In genomic region chr17:34706029-34706428, GRCh38 we compare ENCODE assay signal across 11 cellular contexts.
DNase-seq lines count a peak whose midpoint lies in the region; ATAC-seq and TF ChIP-seq lines count a peak whose summit lies in the region.
"Had no signal": no experiment of that assay in that cellular context is flagged by ENCODE, and none has a peak within 500 bp of the region (broad histone marks: within the 10 kb centered on the region; RNA-seq: fewer than 3 reads in every experiment).

No MANE protein-coding gene starts in this region.

- peak; percentile 33 for DNase-seq in stimulated activated naive CD8-positive, alpha-beta T cell treated with anti-CD3 and anti-CD28 coated beads, Interleukin-15, Interleukin-2, amounts not matched to agents 100 U/mL and 50 U/mL, for 24 hours
- DNase-seq in stimulated activated naive CD8-positive, alpha-beta T cell treated with anti-CD3 and anti-CD28 coated beads, Interleukin-15, amount 100 ng/mL, for 72 hours: no peak
- DNase-seq in foreskin fibroblast (peak; percentile 7 to 32), NCI-H187 treated with DMSO at 0.1 percent for 48 hours (lab: John Stamatoyannopoulos, UW) (no peak)

- no peak overlapping the region for H3K27ac Mint-ChIP-seq in stimulated activated naive CD8-positive, alpha-beta T cell treated with anti-CD3 and anti-CD28 coated beads, Interleukin-15, amount 100 ng/mL, for 72 hours
- H3K27ac Mint-ChIP-seq: activated T-cell treated with anti-CD3 and anti-CD28 coated beads, Interleukin-2, amount 50 U/mL, for 72 hours; CD8-positive, alpha-beta T cell had no signal

- no peak for ATAC-seq in stimulated activated naive CD8-positive, alpha-beta T cell treated with anti-CD3 and anti-CD28 coated beads, Interleukin-15, Interleukin-2, amounts not matched to agents 100 U/mL and 50 U/mL, for 24 hours
- no peak for ATAC-seq in stimulated activated naive CD8-positive, alpha-beta T cell treated with anti-CD3 and anti-CD28 coated beads, Interleukin-15, amount 100 ng/mL, for 72 hours
- ATAC-seq in SK-N-SH treated with all-trans-retinoic acid at 6 μM for 48 hours (no peak), GM18870 (IDR thresholded peaks at IDR 0.05; ENCODE audit: unreplicated experiment) (no peak), GM18867 (IDR thresholded peaks at IDR 0.05; ENCODE audit: unreplicated experiment) (no peak), HG03139 (IDR thresholded peaks at IDR 0.05; ENCODE audit: unreplicated experiment) (no peak)
- ATAC-seq: activated T-cell treated with anti-CD3 and anti-CD28 coated beads, Interleukin-2, amount 50 U/mL, for 72 hours; CD8-positive, alpha-beta T cell had no signal

- no peaks in the 10 kb centered on the region for H3K4me1 Mint-ChIP-seq in stimulated activated naive CD8-positive, alpha-beta T cell treated with anti-CD3 and anti-CD28 coated beads, Interleukin-15, amount 100 ng/mL, for 72 hours

- H3K4me3 ChIP-seq in foreskin fibroblast (ENCODE audit: low read depth in 1 of 2, low read length in 2 of 2): no peak overlapping the region
- H3K4me3 ChIP-seq: prostate gland had no signal

- TF ChIP-seq CTCF in foreskin fibroblast (IDR thresholded peaks at IDR 0.05; ENCODE audit: low read depth, low read length): no peak

- peaks cover 0 to 5% of the 10 kb centered on the region in 2 donors for H3K9me3 Mint-ChIP-seq in stimulated activated naive CD8-positive, alpha-beta T cell treated with anti-CD3 and anti-CD28 coated beads, Interleukin-15, amount 100 ng/mL, for 72 hours
- H3K9me3 Mint-ChIP-seq: CD8-positive, alpha-beta T cell had no signal

- peaks cover 16% of the 10 kb centered on the region for H3K27me3 Mint-ChIP-seq in stimulated activated naive CD8-positive, alpha-beta T cell treated with anti-CD3 and anti-CD28 coated beads, Interleukin-15, amount 100 ng/mL, for 72 hours

- H3K4me3 Mint-ChIP-seq in stimulated activated naive CD8-positive, alpha-beta T cell treated with anti-CD3 and anti-CD28 coated beads, Interleukin-15, amount 100 ng/mL, for 72 hours: no peak overlapping the region
- H3K4me3 Mint-ChIP-seq: activated T-cell treated with anti-CD3 and anti-CD28 coated beads, Interleukin-2, amount 50 U/mL, for 72 hours; CD8-positive, alpha-beta T cell had no signal

TF ChIP-seq in SK-N-SH treated with all-trans-retinoic acid at 6 μM for 48 hours, 23 proteins besides CTCF, POLR2A, EP300 and RAD21:
- TF ChIP-seq OSR1 (CRISPR knock-in tag; IDR thresholded peaks at IDR 0.05) (no peak), SNAI2 (CRISPR knock-in tag; IDR thresholded peaks at IDR 0.05) (peak; percentile 30; the same call in 1 of the 2 replicates)

Comparison
In these comparisons a context has a peak if more than half of its experiments do, and no peak if none do; other contexts are left out.
1. DNase-seq: peak in stimulated activated naive CD8-positive, alpha-beta T cell treated with anti-CD3 and anti-CD28 coated beads, Interleukin-15, Interleukin-2, amounts not matched to agents 100 U/mL and 50 U/mL, for 24 hours (single experiment) and foreskin fibroblast (2 of 2); none in stimulated activated naive CD8-positive, alpha-beta T cell treated with anti-CD3 and anti-CD28 coated beads, Interleukin-15, amount 100 ng/mL, for 72 hours (0 of 2) and NCI-H187 treated with DMSO at 0.1 percent for 48 hours (single experiment).